In genomic region chr19:17511724-17512573, GRCh38 we compare ENCODE assay signal across 8 cellular contexts. TPM values are rescaled to one million over a fixed set of nuclear protein-coding genes. Genes with fewer than 3 reads are reported as not detected.
A peak's percentile ranks its signal among the peaks of the same experiment; 100 is the strongest.
DNase-seq lines count a peak whose midpoint lies in the region; ATAC-seq, FAIRE-seq and TF ChIP-seq lines count a peak whose summit lies in the region.

No MANE protein-coding gene starts in this region.

- H4K20me1 ChIP-seq in endothelial cell of umbilical vein (replicated peaks; ENCODE audit: control insufficient read depth, extremely low read depth, insufficient read depth, low read length) = no peaks in the 10 kb centered on the region

- H3K4me2 ChIP-seq in endothelial cell of umbilical vein (ENCODE audit: insufficient read depth, low read length) = peak overlapping the region; percentile 90

- POLR2A ChIA-PET in endothelial cell of umbilical vein (lab: Charles Lee) = interaction anchor here (0.8 to 2.1 kb wide), 3 partner anchors 18 to 41 kb away, joined by 3 to 8 read pairs (median 3); no protein-coding TSS in a partner anchor

- H3K36me3 ChIP-seq in endothelial cell of umbilical vein (ENCODE audit: control insufficient read depth in 2 of 2, extremely low read depth in 1 of 2, insufficient read depth in 2 of 2, low read length in 2 of 2) = no peaks in the 10 kb centered on the region

- peak overlapping the region; percentile 86 for H3K9ac ChIP-seq in endothelial cell of umbilical vein (replicated peaks; ENCODE audit: extremely low read depth, insufficient read depth, low read length)

- H3K9me3 ChIP-seq in endothelial cell of umbilical vein (replicated peaks; ENCODE audit: control insufficient read depth, insufficient read depth, low read length) = no peaks in the 10 kb centered on the region
- H3K9me3 ChIP-seq in mononuclear cell (ENCODE audit: low read depth, low read length) = no peaks in the 10 kb centered on the region

- peak overlapping the region; percentile 69 for H3K27ac ChIP-seq in endothelial cell of umbilical vein (ENCODE audit: insufficient read depth, low read depth, low read length)

- no peak for TF ChIP-seq POLR2A in endothelial cell of umbilical vein (IDR thresholded peaks at IDR 0.05; ENCODE audit: low read depth, low read length)

- H2AFZ ChIP-seq in endothelial cell of umbilical vein (ENCODE audit: low read depth, low read length) = peak overlapping the region; percentile 45

- TF ChIP-seq CTCF in endothelial cell of umbilical vein (IDR thresholded peaks at IDR 0.05; ENCODE audit: extremely low read depth in 1 of 2, insufficient read depth in 1 of 2, low read depth in 1 of 2, low read length in 2 of 2) = peak in 1 of 2 donors; percentile 14

- dilution Hi-C loops in endothelial cell of umbilical vein (cut with MboI; ENCODE audit: extremely low pct_ligation_motif_present, low sequenced_read_pairs) = no loop called here

- peak; percentile 58 for ATAC-seq in HG03442 (IDR thresholded peaks at IDR 0.05; ENCODE audit: unreplicated experiment)

- no peak for FAIRE-seq in endothelial cell of umbilical vein (lab: Jason Lieb, UNC)

- no peaks in the 10 kb centered on the region for H3K27me3 ChIP-seq in endothelial cell of umbilical vein (ENCODE audit: control insufficient read depth in 2 of 2, insufficient read depth in 2 of 2, low read length in 2 of 2)
- H3K27me3 ChIP-seq in mononuclear cell (ENCODE audit: insufficient read depth, low read length) = no peaks in the 10 kb centered on the region

- H3K4me1 ChIP-seq in endothelial cell of umbilical vein (ENCODE audit: control insufficient read depth, extremely low read depth, insufficient read depth, low read length) (peaks cover 13% of the 10 kb centered on the region), mononuclear cell (ENCODE audit: insufficient read depth, low read length) (peaks cover 24% of the 10 kb centered on the region)

- peak overlapping the region; percentile 81 to 82 (median 81) for H3K4me3 ChIP-seq in endothelial cell of umbilical vein (replicated peaks in 1 of 3; ENCODE audit: insufficient read depth in 1 of 3, low read depth in 1 of 3, low read length in 3 of 3)
- H3K4me3 ChIP-seq in mononuclear cell (ENCODE audit: low read length) = peak overlapping the region; percentile 95

- intact Hi-C loops in endothelial cell of umbilical vein (cut with micrococcal nuclease) = loop anchor here (1.0 to 2.0 kb wide), 2 partner anchors 41 to 49 kb away; no protein-coding TSS in a partner anchor

- H3K9me1 ChIP-seq in endothelial cell of umbilical vein (replicated peaks; ENCODE audit: control insufficient read depth, extremely low read depth, insufficient read depth, low read length) = no peaks in the 10 kb centered on the region

- DNase-seq in CD1c-positive myeloid dendritic cell (ENCODE audit: extremely low spot score) = peak; percentile 87
- DNase-seq in GM19240 (ENCODE audit: insufficient read length, low spot score) = peak; percentile 74
- DNase-seq in NOMO-1 treated with dmso at 0.1 percent for 144 hours (lab: John Stamatoyannopoulos, UW; ENCODE audit: unreplicated experiment) = peak; percentile 82
- DNase-seq in activated CD8-positive, alpha-beta memory T cell treated with anti-CD3 and anti-CD28 coated beads, Interleukin-2, amount 50 U/mL, for 1 hour (ENCODE audit: extremely low read depth) = peak; percentile 74
- DNase-seq in endothelial cell of umbilical vein (ENCODE audit: low read depth, low spot score) = peak; percentile 84
- peak; percentile 75 to 90 for DNase-seq in stimulated activated CD8-positive, alpha-beta memory T cell treated with anti-CD3 and anti-CD28 coated beads, Interleukin-2, amount 100 ng/mL, for 48 hours (ENCODE audit: low read depth in 2 of 2)

- CTCF ChIA-PET in endothelial cell of umbilical vein (lab: Charles Lee) = interaction anchor here (0.7 to 8.4 kb wide), 10 partner anchors 10 to 255 kb away, joined by 3 to 67 read pairs (median 6); no protein-coding TSS in a partner anchor

- TSS peak; percentile 29 for BruUV-seq in endothelial cell of umbilical vein (replicated peaks; lab: Mats Ljungman, UMichigan)

- H3K79me2 ChIP-seq in endothelial cell of umbilical vein (ENCODE audit: control insufficient read depth, insufficient read depth, low read length) = peaks cover 40% of the 10 kb centered on the region

TF ChIP-seq in endothelial cell of umbilical vein, 7 proteins besides CTCF, POLR2A, EP300 and RAD21:
- TF ChIP-seq FOS (IDR thresholded peaks at IDR 0.05; ENCODE audit: borderline replicate concordance, insufficient read depth, low read length) (no peak), MAX (IDR thresholded peaks at IDR 0.05; ENCODE audit: insufficient read depth, insufficient read length) (peak; percentile 35), MYC (IDR thresholded peaks at IDR 0.05; ENCODE audit: low read depth, low read length) (no peak), GATA2 (IDR thresholded peaks at IDR 0.05; ENCODE audit: insufficient read depth, insufficient read length, low read depth, low read length) (no peak), POLR2AphosphoS5 (IDR thresholded peaks at IDR 0.05; ENCODE audit: insufficient read depth, low read depth, low read length) (peak; percentile 2), JUN (IDR thresholded peaks at IDR 0.05; ENCODE audit: borderline replicate concordance, insufficient read depth, insufficient read length, low read depth) (no peak), EZH2 (IDR thresholded peaks at IDR 0.05; ENCODE audit: borderline replicate concordance, low read depth, low read length, severe bottlenecking) (no peak)
TF ChIP-seq in endothelial cell of umbilical vein: peak in this region for 2.

RNA-seq across cellular contexts. Expression of gene PGLS, which starts 0.5 kb away (rescaled TPM):
- total RNA-seq in endothelial cell of umbilical vein = 99.2 and 110 TPM in 2 replicates
- 139 and 204 TPM in 2 replicates for polyA plus RNA-seq in endothelial cell of umbilical vein
- polyA plus RNA-seq in endothelial cell of umbilical vein (2011; cell fraction: cytosol; rRNA removed) = 71.7 and 96.7 TPM in 2 replicates
- polyA plus RNA-seq in endothelial cell of umbilical vein (2011; cell fraction: nucleus; rRNA removed) = 58.3 and 73.4 TPM in 2 replicates
- polyA plus RNA-seq in endothelial cell of umbilical vein (2012) = 54.4 and 108 TPM in 2 replicates
- polyA minus RNA-seq in endothelial cell of umbilical vein = 35.4 and 52.3 TPM in 2 replicates
- polyA minus RNA-seq in endothelial cell of umbilical vein (2011; cell fraction: cytosol; rRNA and poly(A)+ RNA removed) = 107 TPM
- polyA minus RNA-seq in endothelial cell of umbilical vein (2011; cell fraction: nucleus; rRNA and poly(A)+ RNA removed) = 21.2 and 28.9 TPM in 2 replicates
- 43.0 TPM for total RNA-seq in mononuclear cell

RNA-seq across cellular contexts. Expression of gene SLC27A1, which starts 41.6 kb away (rescaled TPM):
- total RNA-seq in endothelial cell of umbilical vein (13.5 and 14.9 TPM in 2 replicates), mononuclear cell (5.8 TPM)
- polyA plus RNA-seq in endothelial cell of umbilical vein = 10.4 and 11.9 TPM in 2 replicates
- polyA plus RNA-seq in endothelial cell of umbilical vein (2011; cell fraction: cytosol; rRNA removed) = 4.8 and 6.3 TPM in 2 replicates
- polyA plus RNA-seq in endothelial cell of umbilical vein (2011; cell fraction: nucleus; rRNA removed) = 14.2 and 17.9 TPM in 2 replicates
- polyA plus RNA-seq in endothelial cell of umbilical vein (2012) = 6.9 and 12.3 TPM in 2 replicates
- 9.9 and 10.3 TPM in 2 replicates for polyA minus RNA-seq in endothelial cell of umbilical vein
- 2.3 TPM for polyA minus RNA-seq in endothelial cell of umbilical vein (2011; cell fraction: cytosol; rRNA and poly(A)+ RNA removed)
- polyA minus RNA-seq in endothelial cell of umbilical vein (2011; cell fraction: nucleus; rRNA and poly(A)+ RNA removed) = 5.6 and 10.7 TPM in 2 replicates

RNA-seq across cellular contexts. Expression of gene COLGALT1, which starts 43.5 kb away (rescaled TPM):
- total RNA-seq in endothelial cell of umbilical vein (240 and 263 TPM in 2 replicates), mononuclear cell (25.3 TPM)
- 355 and 406 TPM in 2 replicates for polyA plus RNA-seq in endothelial cell of umbilical vein
- 190 and 205 TPM in 2 replicates for polyA plus RNA-seq in endothelial cell of umbilical vein (2011; cell fraction: cytosol; rRNA removed)
- polyA plus RNA-seq in endothelial cell of umbilical vein (2011; cell fraction: nucleus; rRNA removed) = 295 and 364 TPM in 2 replicates
- polyA plus RNA-seq in endothelial cell of umbilical vein (2012) = 145 and 196 TPM in 2 replicates
- 512 and 556 TPM in 2 replicates for polyA minus RNA-seq in endothelial cell of umbilical vein
- polyA minus RNA-seq in endothelial cell of umbilical vein (2011; cell fraction: cytosol; rRNA and poly(A)+ RNA removed) = 137 TPM
- polyA minus RNA-seq in endothelial cell of umbilical vein (2011; cell fraction: nucleus; rRNA and poly(A)+ RNA removed) = 109 TPM in 2 replicates

RNA-seq across cellular contexts. Expression of gene NXNL1, which starts 51.2 kb away (rescaled TPM):
- not detected in 2 replicates for total RNA-seq in endothelial cell of umbilical vein
- polyA plus RNA-seq in endothelial cell of umbilical vein = not detected in 2 replicates
- polyA plus RNA-seq in endothelial cell of umbilical vein (2011; cell fraction: cytosol; rRNA removed) = not detected in 2 replicates
- not detected in 2 replicates for polyA plus RNA-seq in endothelial cell of umbilical vein (2011; cell fraction: nucleus; rRNA removed)
- polyA plus RNA-seq in endothelial cell of umbilical vein (2012) = not detected in 2 replicates
- not detected in 2 replicates for polyA minus RNA-seq in endothelial cell of umbilical vein
- not detected for polyA minus RNA-seq in endothelial cell of umbilical vein (2011; cell fraction: cytosol; rRNA and poly(A)+ RNA removed)
- polyA minus RNA-seq in endothelial cell of umbilical vein (2011; cell fraction: nucleus; rRNA and poly(A)+ RNA removed) = not detected in 2 replicates
- total RNA-seq in mononuclear cell = not detected

Comparison
In these comparisons a context has a peak if more than half of its experiments do, and no peak if none do; other contexts are left out.
1. Peak in every context shown above with its lines: DNase-seq, ATAC-seq, H3K4me3 ChIP-seq and H3K27ac ChIP-seq.